In genomic region chr10:116385994-116386809, GRCh38 we compare ENCODE assay signal across 9 cellular contexts. TPM values are rescaled to one million over a fixed set of nuclear protein-coding genes. Genes with fewer than 3 reads are reported as not detected.
DNase-seq lines count a peak whose midpoint lies in the region; ATAC-seq and TF ChIP-seq lines count a peak whose summit lies in the region.
"Had no signal": no experiment of that assay in that cellular context is flagged by ENCODE, and none has a peak within 500 bp of the region (broad histone marks: within the 10 kb centered on the region; RNA-seq: fewer than 3 reads in every experiment).

No MANE protein-coding gene starts in this region.

- no peaks in the 10 kb centered on the region for H4K20me1 ChIP-seq in MM.1S (ENCODE audit: insufficient read depth, low read length)

- no peak overlapping the region for H3K4me3 Mint-ChIP-seq in brain
- H3K4me3 Mint-ChIP-seq in mesothelial cell of epicardium = no peak overlapping the region
- H3K4me3 Mint-ChIP-seq: stimulated activated naive CD8-positive, alpha-beta T cell treated with anti-CD3 and anti-CD28 coated beads, Interleukin-15, Interleukin-2, amounts not matched to agents 100 ng/mL and 50 ng/mL, for 24 hours had no signal

- no peaks in the 10 kb centered on the region for H3K4me1 ChIP-seq in A673 (ENCODE audit: insufficient read depth, low read length, poor library complexity, severe bottlenecking)
- no peaks in the 10 kb centered on the region for H3K4me1 ChIP-seq in MM.1S (ENCODE audit: low read length)

- intact Hi-C loops in A673 (cut with micrococcal nuclease; ENCODE audit: unreplicated experiment) = loop anchor here (2.0 to 10.0 kb wide), 4 partner anchors 679 to 1241 kb away; no protein-coding TSS in a partner anchor

- H3K4me1 Mint-ChIP-seq in brain (peaks cover 31% of the 10 kb centered on the region), mesothelial cell of epicardium (peaks cover 15% of the 10 kb centered on the region)

- CTCF ChIA-PET in A673 (lab: Charles Lee) = no interaction called here

- H3K9ac ChIP-seq in MM.1S (ENCODE audit: low read length) = no peak overlapping the region

- POLR2A ChIA-PET in A673 (lab: Charles Lee; ENCODE audit: low non-redundant PET) = no interaction called here

- H3K4me3 ChIP-seq in A673 (ENCODE audit: low read depth, low read length, poor library complexity, severe bottlenecking) (no peak overlapping the region), MM.1S (ENCODE audit: low read length) (no peak overlapping the region)

- H3K27ac Mint-ChIP-seq in brain = peak overlapping the region in 1 of 5 experiments; percentile 10
- no peak overlapping the region for H3K27ac Mint-ChIP-seq in mesothelial cell of epicardium
- H3K27ac Mint-ChIP-seq: stimulated activated naive CD8-positive, alpha-beta T cell treated with anti-CD3 and anti-CD28 coated beads, Interleukin-15, Interleukin-2, amounts not matched to agents 100 ng/mL and 50 ng/mL, for 24 hours had no signal

- no peak overlapping the region for H2AFZ ChIP-seq in MM.1S (ENCODE audit: low read length)

- H3K36me3 Mint-ChIP-seq in brain = no peaks in the 10 kb centered on the region
- H3K36me3 Mint-ChIP-seq in mesothelial cell of epicardium = no peaks in the 10 kb centered on the region

- TF ChIP-seq CTCF in A673 (conservative IDR thresholded peaks at IDR 0.05; ENCODE audit: low read depth, low read length) (peak; percentile 63), MM.1S (IDR thresholded peaks at IDR 0.05; ENCODE audit: low read length) (peak; percentile 48), brain (conservative IDR thresholded peaks at IDR 0.05) (peak; percentile 77 to 84), mesothelial cell of epicardium (IDR thresholded peaks at IDR 0.05; ENCODE audit: unreplicated experiment) (peak; percentile 76)

- H3K9me3 ChIP-seq in A673 (ENCODE audit: low read depth, low read length, poor library complexity, severe bottlenecking) (no peaks in the 10 kb centered on the region), MM.1S (replicated peaks; ENCODE audit: insufficient read depth, low read length) (no peaks in the 10 kb centered on the region)

- BruUV-seq in A673 (replicated peaks; lab: Mats Ljungman, UMichigan) = no TSS peak

- H3K9me3 Mint-ChIP-seq in brain = no peaks in the 10 kb centered on the region
- no peaks in the 10 kb centered on the region for H3K9me3 Mint-ChIP-seq in mesothelial cell of epicardium
- H3K9me3 Mint-ChIP-seq: stimulated activated naive CD8-positive, alpha-beta T cell treated with anti-CD3 and anti-CD28 coated beads, Interleukin-15, Interleukin-2, amounts not matched to agents 100 ng/mL and 50 ng/mL, for 24 hours had no signal

- H3K4me2 ChIP-seq in MM.1S (ENCODE audit: low read depth, low read length) = no peak overlapping the region

- ATAC-seq in GM18502 (IDR thresholded peaks at IDR 0.05; ENCODE audit: poor library complexity, unreplicated experiment) = peak; percentile 60
- ATAC-seq in GM21737 (IDR thresholded peaks at IDR 0.05; ENCODE audit: unreplicated experiment) = no peak
- ATAC-seq in HG03139 (IDR thresholded peaks at IDR 0.05; ENCODE audit: unreplicated experiment) = no peak
- no peak for ATAC-seq in HG03280 (IDR thresholded peaks at IDR 0.05; ENCODE audit: unreplicated experiment)

- H3K27ac ChIP-seq in A673 (ENCODE audit: low read depth, low read length, poor library complexity, severe bottlenecking) (no peak overlapping the region), MM.1S (ENCODE audit: low read length) (no peak overlapping the region)

- no peaks in the 10 kb centered on the region for H3K36me3 ChIP-seq in A673 (ENCODE audit: insufficient read depth, low read length, poor library complexity, severe bottlenecking)
- no peaks in the 10 kb centered on the region for H3K36me3 ChIP-seq in MM.1S (replicated peaks; ENCODE audit: insufficient read depth, low read length)

- no peaks in the 10 kb centered on the region for H3F3A ChIP-seq in MM.1S (ENCODE audit: insufficient read depth, low read length)

- DNase-seq in A673 (ENCODE audit: low spot score) = peak; percentile 50
- peak; percentile 34 for DNase-seq in MM.1S
- DNase-seq in mesothelial cell of epicardium (ENCODE audit: low spot score in 2 of 2, unreplicated experiment in 2 of 2) = no peak

- H3K27me3 ChIP-seq in A673 (replicated peaks; ENCODE audit: insufficient read depth, low read depth, low read length, poor library complexity) (peaks cover 67% of the 10 kb centered on the region), MM.1S (replicated peaks; ENCODE audit: insufficient read depth, low read length) (no peaks in the 10 kb centered on the region)

- H3K9me2 ChIP-seq in MM.1S (replicated peaks; ENCODE audit: insufficient read depth, low read length) = no peaks in the 10 kb centered on the region

- no peaks in the 10 kb centered on the region for H3K79me2 ChIP-seq in MM.1S (ENCODE audit: low read length)

- H3K27me3 Mint-ChIP-seq in brain (peaks cover 7% of the 10 kb centered on the region), mesothelial cell of epicardium (ENCODE audit: low read depth) (peaks cover 22% of the 10 kb centered on the region)

RNA-seq across cellular contexts. Expression of gene PNLIPRP3, which starts 41.4 kb away (rescaled TPM):
- total RNA-seq in A673 (2021) = not detected in 2 replicates
- polyA plus RNA-seq in brain (ENCODE audit: insufficient read depth, low read depth, low replicate concordance) = not detected
- not detected in 3 replicates for total RNA-seq in mesothelial cell of epicardium

Comparison
In these comparisons a context has a peak if more than half of its experiments do, and no peak if none do; other contexts are left out.
1. DNase-seq: peak in A673 (single experiment) and MM.1S (single experiment); none in mesothelial cell of epicardium (0 of 2).
2. Peak in every context shown above with its lines, with median percentiles within 50 percentile points of each other: CTCF ChIP-seq.